In genomic region chr1:248837794-248838356, GRCh38 we compare ENCODE assay signal across 8 cellular contexts.
DNase-seq lines count a peak whose midpoint lies in the region; ATAC-seq and TF ChIP-seq lines count a peak whose summit lies in the region.

TSS of gene ZNF672 (plus strand) at chr1:248838224. CDS start at chr1:248847275, 9,051 bp downstream.

- H3K4me3 ChIP-seq in astrocyte of the cerebellum (ENCODE audit: low read depth, low read length), result peak within 1 kb of the TSS; percentile 77

- in situ Hi-C loops in astrocyte of the cerebellum (cut with HindIII; ENCODE audit: low sequenced_read_pairs), result no loop called here

- TF ChIP-seq CTCF in 22Rv1 (IDR thresholded peaks at IDR 0.05) (no peak), astrocyte of the cerebellum (IDR thresholded peaks at IDR 0.05; ENCODE audit: low read depth, low read length, missing control alignments) (no peak)

- DNase-seq in NCI-H2081 treated with DMSO at 0.1 percent for 48 hours (lab: John Stamatoyannopoulos, UW) (peak; percentile 93), T1000 (lab: John Stamatoyannopoulos, UW) (peak; percentile 93), astrocyte of the cerebellum (ENCODE audit: low read depth) (peak; percentile 93), hepatic stellate cell (ENCODE audit: low spot score) (peak; percentile 96), retina (peak; percentile 99)

- peak within 1 kb of the TSS; percentile 100 for H3K27ac ChIP-seq in 22Rv1

- ATAC-seq in GM18519 (IDR thresholded peaks at IDR 0.05; ENCODE audit: low FRiP score, unreplicated experiment) (peak; percentile 75), HG03045 (IDR thresholded peaks at IDR 0.05; ENCODE audit: unreplicated experiment) (peak; percentile 87)

Comparison
In these comparisons a context has a peak if more than half of its experiments do, and no peak if none do; other contexts are left out.
1. Peak in every context shown above with its lines: DNase-seq, ATAC-seq, H3K4me3 ChIP-seq and H3K27ac ChIP-seq.